Comparison of ENCODE assay signal across 20 cellular contexts in genomic region chr10:7157091-7157490, GRCh38.
DNase-seq lines count a peak whose midpoint lies in the region; ATAC-seq and TF ChIP-seq lines count a peak whose summit lies in the region.
"Had no signal": no experiment of that assay in that cellular context is flagged by ENCODE, and none has a peak within 500 bp of the region (broad histone marks: within the 10 kb centered on the region; RNA-seq: fewer than 3 reads in every experiment).

No MANE protein-coding gene starts in this region.

- ATAC-seq in CD4-positive, alpha-beta T cell (ENCODE audit: poor library complexity), result no peak
- ATAC-seq in GM19351 (IDR thresholded peaks at IDR 0.05; ENCODE audit: unreplicated experiment) (peak; percentile 77), WTC11 (no peak), GM19463 (IDR thresholded peaks at IDR 0.05; ENCODE audit: unreplicated experiment) (no peak)
- peak; percentile 52 for ATAC-seq in naive thymus-derived CD4-positive, alpha-beta T cell
- ATAC-seq: Panc1, sciatic nerve had no signal

- peaks cover 44% of the 10 kb centered on the region for H3K4me1 Mint-ChIP-seq in CD4-positive, alpha-beta T cell (ENCODE audit: low read depth)
- H3K4me1 Mint-ChIP-seq in naive thymus-derived CD4-positive, alpha-beta T cell, result peaks cover 15 to 51% (median 40%) of the 10 kb centered on the region in 7 donors
- H3K4me1 Mint-ChIP-seq in WTC11, result no peaks in the 10 kb centered on the region

- peaks cover 12 to 17% of the 10 kb centered on the region in 2 donors for H3K4me1 ChIP-seq in naive thymus-derived CD4-positive, alpha-beta T cell (ENCODE audit: control insufficient read depth in 2 of 2, insufficient read depth in 2 of 2, low read length in 2 of 2)
- H3K4me1 ChIP-seq: suprapubic skin had no signal

- peak overlapping the region; percentile 12 for H3K27ac Mint-ChIP-seq in CD4-positive, alpha-beta T cell
- peak overlapping the region in 4 of 9 donors; percentile 16 to 59 (median 42) for H3K27ac Mint-ChIP-seq in naive thymus-derived CD4-positive, alpha-beta T cell
- H3K27ac Mint-ChIP-seq in WTC11, result no peak overlapping the region; the same call in 1 of the 2 replicates
- H3K27ac Mint-ChIP-seq: endodermal cell had no signal

- no peak for DNase-seq in CD4-positive, alpha-beta T cell
- peak; percentile 68 for DNase-seq in MV-4-11 (lab: John Stamatoyannopoulos, UW)
- no peak for DNase-seq in naive thymus-derived CD4-positive, alpha-beta T cell
- DNase-seq in WTC11 (ENCODE audit: low spot score), result no peak
- DNase-seq in foreskin fibroblast, result no peak
- DNase-seq: activated effector memory CD4-positive, alpha-beta T cell treated with Interleukin-2 at 50 U/mL for 16 hours; endodermal cell; GM23248; hypothalamus; kidney glomerular epithelial cell; MM.1S; NCI-H524 treated with DMSO at 0.1 percent for 48 hours; occipital lobe; SK-N-SH; stimulated activated CD4-positive, alpha-beta T cell treated with anti-CD3 and anti-CD28 coated beads, Interleukin-1b, Interleukin-23, amount 100 ng/mL, for 48 hours had no signal

- CTCF ChIA-PET in CD4-positive, alpha-beta T cell (lab: Charles Lee), result no interaction called here
- CTCF ChIA-PET in naive thymus-derived CD4-positive, alpha-beta T cell (lab: Charles Lee), result no interaction called here
- CTCF ChIA-PET in WTC11 (lab: Charles Lee), result no interaction called here

- H3K27me3 ChIP-seq in CD4-positive, alpha-beta T cell (ENCODE audit: control insufficient read depth, insufficient read depth, low read length), result no peaks in the 10 kb centered on the region
- H3K27me3 ChIP-seq in naive thymus-derived CD4-positive, alpha-beta T cell (ENCODE audit: control insufficient read depth in 2 of 2, insufficient read depth in 2 of 2, low read length in 2 of 2), result no peaks in the 10 kb centered on the region
- H3K27me3 ChIP-seq: suprapubic skin had no signal

- POLR2A ChIA-PET in CD4-positive, alpha-beta T cell (lab: Charles Lee), result no interaction called here
- POLR2A ChIA-PET in naive thymus-derived CD4-positive, alpha-beta T cell (lab: Charles Lee), result no interaction called here
- POLR2A ChIA-PET in WTC11 (lab: Charles Lee), result no interaction called here

- intact Hi-C loops in CD4-positive, alpha-beta T cell (cut with DNase I, micrococcal nuclease), result no loop called here
- intact Hi-C loops in naive thymus-derived CD4-positive, alpha-beta T cell (cut with micrococcal nuclease), result loop anchor here in 1 of 2 donors (5.0 kb wide), 1 partner anchor 35 kb away; no protein-coding TSS in a partner anchor

- H3K9me3 Mint-ChIP-seq in CD4-positive, alpha-beta T cell, result no peaks in the 10 kb centered on the region
- peaks cover 0 to 3% (median 0%) of the 10 kb centered on the region in 11 donors for H3K9me3 Mint-ChIP-seq in naive thymus-derived CD4-positive, alpha-beta T cell
- no peaks in the 10 kb centered on the region for H3K9me3 Mint-ChIP-seq in WTC11
- H3K9me3 Mint-ChIP-seq: endodermal cell had no signal

- peaks cover 32% of the 10 kb centered on the region for H3K36me3 Mint-ChIP-seq in CD4-positive, alpha-beta T cell (ENCODE audit: low read depth)
- peaks cover 0 to 41% (median 12%) of the 10 kb centered on the region in 5 donors for H3K36me3 Mint-ChIP-seq in naive thymus-derived CD4-positive, alpha-beta T cell
- peaks cover 19% of the 10 kb centered on the region for H3K36me3 Mint-ChIP-seq in WTC11

- H3K4me3 Mint-ChIP-seq in CD4-positive, alpha-beta T cell, result no peak overlapping the region
- H3K4me3 Mint-ChIP-seq in naive thymus-derived CD4-positive, alpha-beta T cell, result no peak overlapping the region
- H3K4me3 Mint-ChIP-seq in WTC11, result no peak overlapping the region
- H3K4me3 Mint-ChIP-seq: endodermal cell had no signal

- no peaks in the 10 kb centered on the region for H3K9me3 ChIP-seq in CD4-positive, alpha-beta T cell (ENCODE audit: control insufficient read depth, low read length)
- no peaks in the 10 kb centered on the region for H3K9me3 ChIP-seq in naive thymus-derived CD4-positive, alpha-beta T cell (ENCODE audit: control insufficient read depth in 2 of 3, low read length in 3 of 3)
- H3K9me3 ChIP-seq: SK-N-SH, suprapubic skin had no signal

- H3K27me3 Mint-ChIP-seq in CD4-positive, alpha-beta T cell, result no peaks in the 10 kb centered on the region
- H3K27me3 Mint-ChIP-seq in naive thymus-derived CD4-positive, alpha-beta T cell, result peaks cover 0 to 7% (median 0%) of the 10 kb centered on the region in 5 donors
- H3K27me3 Mint-ChIP-seq in WTC11 (ENCODE audit: low read depth), result 0 out of 2 replicates have a peak, but pooled peaks cover 2% of the 10 kb centered on the region

- H3K27ac ChIP-seq in CD4-positive, alpha-beta T cell (ENCODE audit: low read depth, low read length), result no peak overlapping the region
- no peak overlapping the region for H3K27ac ChIP-seq in naive thymus-derived CD4-positive, alpha-beta T cell (ENCODE audit: low read depth, low read length)
- H3K27ac ChIP-seq: GM23248, suprapubic skin had no signal

- no peak overlapping the region for H3K4me3 ChIP-seq in naive thymus-derived CD4-positive, alpha-beta T cell (ENCODE audit: low read length)
- no peak overlapping the region for H3K4me3 ChIP-seq in foreskin fibroblast (ENCODE audit: low read depth in 1 of 2, low read length in 2 of 2)
- H3K4me3 ChIP-seq: GM23248, suprapubic skin had no signal

- no peak for TF ChIP-seq CTCF in CD4-positive, alpha-beta T cell (IDR thresholded peaks at IDR 0.05)
- no peak for TF ChIP-seq CTCF in WTC11 (IDR thresholded peaks at IDR 0.05)
- no peak for TF ChIP-seq CTCF in foreskin fibroblast (IDR thresholded peaks at IDR 0.05; ENCODE audit: low read depth, low read length)

- peaks cover 0 to 18% (median 0%) of the 10 kb centered on the region in 3 experiments for H3K36me3 ChIP-seq in naive thymus-derived CD4-positive, alpha-beta T cell (ENCODE audit: control insufficient read depth in 2 of 3, insufficient read depth in 3 of 3, low read length in 3 of 3)

TF ChIP-seq in WTC11, 78 proteins besides CTCF, POLR2A, EP300 and RAD21:
- TF ChIP-seq RORB (CRISPR knock-in tag; IDR thresholded peaks at IDR 0.05), result no peak
- TF ChIP-seq NFATC4 (CRISPR knock-in tag; IDR thresholded peaks at IDR 0.05), result no peak
- no peak for TF ChIP-seq PREB (CRISPR knock-in tag; IDR thresholded peaks at IDR 0.05; ENCODE audit: borderline replicate concordance)
- TF ChIP-seq SOX15 (CRISPR knock-in tag; IDR thresholded peaks at IDR 0.05), result no peak

Comparison
In these comparisons a context has a peak if more than half of its experiments do, and no peak if none do; other contexts are left out.
1. ATAC-seq: peak in GM19351 (single experiment) and naive thymus-derived CD4-positive, alpha-beta T cell (single experiment); none in CD4-positive, alpha-beta T cell (single experiment), WTC11 (single experiment) and GM19463 (single experiment).